ENCODE assay signal across 16 cellular contexts in genomic region chr1:25166847-25167246, GRCh38.
"Had no signal": no experiment of that assay in that cellular context is flagged by ENCODE, and none has a peak within 500 bp of the region (broad histone marks: within the 10 kb centered on the region; RNA-seq: fewer than 3 reads in every experiment).

No MANE protein-coding gene starts in this region.

- H3K4me3 Mint-ChIP-seq: naive thymus-derived CD4-positive, alpha-beta T cell; nephron progenitor cell had no signal

- H3K9me3 ChIP-seq: neutrophil, suprapubic skin, tibial artery, upper lobe of right lung, vagina had no signal

- H3K36me3 Mint-ChIP-seq: naive thymus-derived CD4-positive, alpha-beta T cell had no signal

- H3K4me2 ChIP-seq: smooth muscle cell had no signal

- ATAC-seq: left ventricle myocardium superior; naive thymus-derived CD4-positive, alpha-beta T cell; right cardiac atrium; upper lobe of right lung had no signal

- H3K4me1 ChIP-seq: suprapubic skin, tibial artery, upper lobe of right lung, vagina had no signal

- H3K4me3 ChIP-seq: lung, smooth muscle cell, suprapubic skin, tibial artery, upper lobe of right lung, vagina had no signal

- H3K36me3 ChIP-seq: neutrophil, suprapubic skin, tibial artery, upper lobe of right lung, vagina had no signal

- H3K27ac Mint-ChIP-seq: naive thymus-derived CD4-positive, alpha-beta T cell; nephron progenitor cell had no signal

- DNase-seq: erythroblast; left ventricle myocardium superior; mesendoderm; naive thymus-derived CD4-positive, alpha-beta T cell; nephron progenitor cell; right cardiac atrium; stimulated activated CD4-positive, alpha-beta T cell treated with anti-CD3 and anti-CD28 coated beads, Interleukin-2, amount 100 ng/mL, for 48 hours; stimulated activated naive CD4-positive, alpha-beta T cell treated with Interleukin-2 at 50 U/mL for 16 hours; tibial artery; upper lobe of right lung had no signal

- H3K27me3 ChIP-seq: neutrophil, suprapubic skin, upper lobe of right lung, vagina had no signal

- FAIRE-seq: endothelial cell of umbilical vein had no signal

- H3K27ac ChIP-seq: neutrophil, suprapubic skin, tibial artery, upper lobe of right lung, vagina had no signal
